ENCODE assay signal across 10 cellular contexts in genomic region chr15:51936119-51936478, GRCh38. TPM values are rescaled to one million over a fixed set of nuclear protein-coding genes. Genes with fewer than 3 reads are reported as not detected.
DNase-seq lines count a peak whose midpoint lies in the region; ATAC-seq and TF ChIP-seq lines count a peak whose summit lies in the region.
"Had no signal": no experiment of that assay in that cellular context is flagged by ENCODE, and none has a peak within 500 bp of the region (broad histone marks: within the 10 kb centered on the region; RNA-seq: fewer than 3 reads in every experiment).

No MANE protein-coding gene starts in this region.

- H3K27ac Mint-ChIP-seq in HFFc6: 0 out of 2 replicates have a peak overlapping the region, but pooled peaks have one; percentile 17
- H3K27ac Mint-ChIP-seq: brain had no signal

- H3K4me1 Mint-ChIP-seq in HFFc6 (ENCODE audit: low read depth): peaks cover 23% of the 10 kb centered on the region
- H3K4me1 Mint-ChIP-seq: brain had no signal

- H3K27me3 ChIP-seq in SU-DHL-6 (ENCODE audit: low read length) (no peaks in the 10 kb centered on the region), iPS-20b (ENCODE audit: insufficient read depth, low read length) (no peaks in the 10 kb centered on the region)

- H3K79me2 ChIP-seq in SU-DHL-6 (ENCODE audit: insufficient read depth, low read length): no peaks in the 10 kb centered on the region

- no peaks in the 10 kb centered on the region for H4K20me1 ChIP-seq in SU-DHL-6 (ENCODE audit: low read depth, low read length)

- peak overlapping the region; percentile 38 for H3K27ac ChIP-seq in SU-DHL-6 (ENCODE audit: low read depth, low read length)
- no peak overlapping the region for H3K27ac ChIP-seq in iPS-20b (ENCODE audit: low read length)

- H2AFZ ChIP-seq in SU-DHL-6 (ENCODE audit: low read depth, low read length, severe bottlenecking): no peak overlapping the region

- H3K9me3 Mint-ChIP-seq in HFFc6: no peaks in the 10 kb centered on the region
- H3K9me3 Mint-ChIP-seq: brain had no signal

- H3K4me1 ChIP-seq in iPS-20b (ENCODE audit: insufficient read depth, low read length): no peaks in the 10 kb centered on the region

- TF ChIP-seq POLR2A in GM18505 (IDR thresholded peaks at IDR 0.05; ENCODE audit: borderline replicate concordance, extremely low read depth, insufficient read depth, insufficient read length): peak; percentile 21

- peak; percentile 30 for TF ChIP-seq CTCF in HFFc6 (IDR thresholded peaks at IDR 0.05)
- no peak for TF ChIP-seq CTCF in SU-DHL-6 (IDR thresholded peaks at IDR 0.05; ENCODE audit: insufficient read depth, low read length, poor library complexity, severe bottlenecking)

- H3K9ac ChIP-seq in SU-DHL-6 (ENCODE audit: low read length) (no peak overlapping the region), iPS-20b (ENCODE audit: low read depth, low read length) (no peak overlapping the region)

- peaks cover 19% of the 10 kb centered on the region for H3K36me3 Mint-ChIP-seq in HFFc6 (ENCODE audit: low read depth)

- H3K9me2 ChIP-seq in SU-DHL-6 (replicated peaks; ENCODE audit: insufficient read depth, low read length): no peaks in the 10 kb centered on the region

- DNase-seq in HFFc6 (no peak), NAMALWA (ENCODE audit: low spot score) (no peak), GOT3 (lab: John Stamatoyannopoulos, UW) (no peak)
- DNase-seq in stimulated activated CD4-positive, alpha-beta T cell treated with anti-CD3 and anti-CD28 coated beads, Interleukin-2, amount 100 ng/mL, for 48 hours: no peak
- DNase-seq in stimulated activated CD4-positive, alpha-beta T cell treated with anti-CD3 and anti-CD28 coated beads, Interleukin-12 subunit alpha, Interleukin-12 subunit beta, amount 100 ng/mL, for 4 hours: no peak
- DNase-seq: NCI-H1694 had no signal

- ATAC-seq in GM18505 (IDR thresholded peaks at IDR 0.05; ENCODE audit: unreplicated experiment): peak; percentile 20

- H3K27me3 Mint-ChIP-seq in HFFc6 (ENCODE audit: insufficient read depth): no peaks in the 10 kb centered on the region; the same call in 1 of the 2 replicates
- H3K27me3 Mint-ChIP-seq: brain had no signal

- no peak overlapping the region for H3K4me3 ChIP-seq in SU-DHL-6 (ENCODE audit: insufficient read depth, low read length, poor library complexity, severe bottlenecking)
- peak overlapping the region; percentile 41; the same call in 1 of the 2 replicates for H3K4me3 ChIP-seq in iPS-20b (ENCODE audit: low read length)

- no peaks in the 10 kb centered on the region for H3K9me3 ChIP-seq in SU-DHL-6 (ENCODE audit: insufficient read depth, low read length)
- no peaks in the 10 kb centered on the region for H3K9me3 ChIP-seq in iPS-20b (ENCODE audit: insufficient read depth, low read depth, low read length)

- H3K4me2 ChIP-seq in SU-DHL-6 (ENCODE audit: low read depth, low read length, poor library complexity, severe bottlenecking): peak overlapping the region; percentile 16

- no peaks in the 10 kb centered on the region for H3K36me3 ChIP-seq in SU-DHL-6 (ENCODE audit: low read length)
- peaks cover 37% of the 10 kb centered on the region for H3K36me3 ChIP-seq in iPS-20b (ENCODE audit: insufficient read depth, low read depth, low read length)

- peaks cover 7% of the 10 kb centered on the region; the same call in 1 of the 2 replicates for H3F3A ChIP-seq in SU-DHL-6 (ENCODE audit: insufficient read depth)

- H3K4me3 Mint-ChIP-seq in HFFc6: no peak overlapping the region
- H3K4me3 Mint-ChIP-seq: brain had no signal

RNA-seq across cellular contexts. Expression of gene LEO1, which starts 35.5 kb away (rescaled TPM):
- 10 to 100 TPM; 22.2 to 30.9 (median 27.5) TPM for total RNA-seq in HFFc6 (2021; fragmentation: NEBNext Ultra II Directional; extraction: Animal tissue kit (Norgen Biotek cat#: 25700))
